ENCODE assay signal across 1 cellular context in the genomic region with DNA sequence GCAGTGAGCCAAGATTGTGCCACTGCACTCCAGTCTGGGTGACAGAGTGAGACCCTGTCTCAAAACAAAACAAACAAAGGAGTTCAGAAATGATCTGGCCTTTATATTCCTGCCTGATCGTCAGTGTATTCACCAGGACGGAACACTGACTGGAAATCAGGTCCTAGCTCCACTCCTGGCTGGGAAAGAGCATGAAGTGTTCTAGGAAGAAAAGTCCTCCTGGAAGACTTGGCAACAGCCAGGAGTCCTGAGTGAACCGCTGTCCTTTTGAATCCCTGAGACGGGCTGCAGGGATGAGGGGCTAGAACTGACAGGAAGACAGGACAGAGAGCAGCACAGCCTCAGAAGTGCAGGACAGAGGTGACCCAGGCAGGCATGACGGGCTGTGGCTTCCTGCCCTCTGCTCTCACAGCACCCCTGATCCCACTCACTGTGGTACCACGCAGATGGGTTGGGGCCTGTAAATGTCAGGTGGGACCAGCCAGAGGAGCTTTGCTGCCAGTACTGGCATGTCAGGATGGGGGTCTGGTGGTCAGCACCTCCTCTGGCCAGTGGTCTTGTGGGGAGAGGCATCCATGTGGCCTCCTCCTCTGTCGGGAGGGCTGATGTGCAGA.
TF ChIP-seq lines count a peak whose summit lies in the region.

No MANE protein-coding gene starts in this region.

TF ChIP-seq in IMR-90, 13 proteins besides CTCF, POLR2A, EP300 and RAD21 (continued from another document):
- TF ChIP-seq, protein P1, sequence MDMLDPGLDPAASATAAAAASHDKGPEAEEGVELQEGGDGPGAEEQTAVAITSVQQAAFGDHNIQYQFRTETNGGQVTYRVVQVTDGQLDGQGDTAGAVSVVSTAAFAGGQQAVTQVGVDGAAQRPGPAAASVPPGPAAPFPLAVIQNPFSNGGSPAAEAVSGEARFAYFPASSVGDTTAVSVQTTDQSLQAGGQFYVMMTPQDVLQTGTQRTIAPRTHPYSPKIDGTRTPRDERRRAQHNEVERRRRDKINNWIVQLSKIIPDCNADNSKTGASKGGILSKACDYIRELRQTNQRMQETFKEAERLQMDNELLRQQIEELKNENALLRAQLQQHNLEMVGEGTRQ (IDR thresholded peaks at IDR 0.05; ENCODE audit: low read depth, low read length) = no peak
- no peak for TF ChIP-seq RCOR1 (IDR thresholded peaks at IDR 0.05; ENCODE audit: insufficient replicate concordance, low read length)
- TF ChIP-seq FOS (IDR thresholded peaks at IDR 0.05; ENCODE audit: low read depth, low read length) = no peak
- TF ChIP-seq MXI1 (IDR thresholded peaks at IDR 0.05; ENCODE audit: borderline replicate concordance, low read depth, low read length) = no peak
- no peak for TF ChIP-seq CHD1 (IDR thresholded peaks at IDR 0.05; ENCODE audit: low read depth, low read length)
- no peak for TF ChIP-seq MAFK (IDR thresholded peaks at IDR 0.05; ENCODE audit: low read depth, low read length)
- no peak for TF ChIP-seq BHLHE40 (IDR thresholded peaks at IDR 0.05; ENCODE audit: low read depth, low read length)
- no peak for TF ChIP-seq MAZ (IDR thresholded peaks at IDR 0.05; ENCODE audit: borderline replicate concordance, low read depth, low read length)
